8 cellular contexts compared by ENCODE assay signal in genomic region chr1:198934901-198935301, GRCh38.
A peak's percentile ranks its signal among the peaks of the same experiment; 100 is the strongest.
DNase-seq lines count a peak whose midpoint lies in the region; ATAC-seq and TF ChIP-seq lines count a peak whose summit lies in the region.

No MANE protein-coding gene starts in this region.

- H3K4ac ChIP-seq in mesendoderm (ENCODE audit: low read depth, low read length): no peak overlapping the region

- peak; percentile 77 for DNase-seq in NB4 (ENCODE audit: low read depth)
- peak; percentile 37 for DNase-seq in activated CD4-positive, alpha-beta T cell treated with anti-CD3 and anti-CD28 coated beads for 48 hours
- no peak for DNase-seq in epithelial cell of proximal tubule (ENCODE audit: low read depth)
- DNase-seq in stimulated activated CD4-positive, alpha-beta T cell treated with anti-CD3 and anti-CD28 coated beads, Interleukin-1b, Interleukin-23, amount 100 ng/mL, for 48 hours: peak; percentile 45
- DNase-seq in mesendoderm: no peak

- H4K8ac ChIP-seq in mesendoderm (ENCODE audit: low read depth, low read length): no peak overlapping the region

- peaks cover 0 to 7% (median 0%) of the 10 kb centered on the region in 11 experiments; a peak in 2 of 22 replicates for H4K20me1 ChIP-seq in BLaER1 treated with 17β-estradiol and CSF1 and Interleukin-3, amounts not matched to agents 10 nM and 100 nM

- H3K79me2 ChIP-seq in mesendoderm (ENCODE audit: control insufficient read depth, insufficient read depth, low read length): no peaks in the 10 kb centered on the region

- H3K4me3 ChIP-seq in BLaER1 treated with 17β-estradiol and CSF1 and Interleukin-3, amounts not matched to agents 10 nM and 100 nM: peak overlapping the region; percentile 66 to 90 (median 76)
- H3K4me3 ChIP-seq in NB4 (ENCODE audit: low read depth, low read length) (peak overlapping the region; percentile 96), epithelial cell of proximal tubule (ENCODE audit: low read depth, low read length) (peak overlapping the region; percentile 69), mesendoderm (ENCODE audit: low read length) (no peak overlapping the region)

- H3K23ac ChIP-seq in mesendoderm (ENCODE audit: low read length): no peak overlapping the region

- H3K56ac ChIP-seq in mesendoderm (ENCODE audit: low read length): no peak overlapping the region

- peak overlapping the region; percentile 56 to 98 (median 92) for H3K4me2 ChIP-seq in BLaER1 treated with 17β-estradiol and CSF1 and Interleukin-3, amounts not matched to agents 10 nM and 100 nM
- no peak overlapping the region for H3K4me2 ChIP-seq in mesendoderm (ENCODE audit: low read length)

- H3K9me3 ChIP-seq in BLaER1 treated with 17β-estradiol and CSF1 and Interleukin-3, amounts not matched to agents 10 nM and 100 nM (replicated peaks in 1 of 11): peaks cover 0 to 2% (median 0%) of the 10 kb centered on the region in 11 experiments; a peak in 5 of 22 replicates

- ATAC-seq in GM19397 (IDR thresholded peaks at IDR 0.05; ENCODE audit: unreplicated experiment): peak; percentile 15
- ATAC-seq in GM21381 (IDR thresholded peaks at IDR 0.05; ENCODE audit: unreplicated experiment): no peak

- H3K4me1 ChIP-seq in BLaER1 treated with 17β-estradiol and CSF1 and Interleukin-3, amounts not matched to agents 10 nM and 100 nM: peaks cover 5 to 45% (median 20%) of the 10 kb centered on the region in 10 experiments; a peak in 17 of 20 replicates
- H3K4me1 ChIP-seq in mesendoderm (ENCODE audit: control insufficient read depth, low read depth, low read length): no peaks in the 10 kb centered on the region

- H2BK120ac ChIP-seq in mesendoderm (ENCODE audit: low read depth, low read length): no peak overlapping the region

- H3K18ac ChIP-seq in mesendoderm (ENCODE audit: low read length): no peak overlapping the region

- no peak overlapping the region for H2BK15ac ChIP-seq in mesendoderm (replicated peaks; ENCODE audit: low read depth)

- no peaks in the 10 kb centered on the region; a peak in 1 of 22 replicates for H3K36me3 ChIP-seq in BLaER1 treated with 17β-estradiol and CSF1 and Interleukin-3, amounts not matched to agents 10 nM and 100 nM
- no peaks in the 10 kb centered on the region for H3K36me3 ChIP-seq in mesendoderm (ENCODE audit: control insufficient read depth, insufficient read depth, low read length)

- 100% methylated on average over 1 of the region's 6 CpGs for WGBS in mesendoderm (ENCODE audit: extremely low coverage, insufficient coverage, low lambda C conversion rate)

- no peak overlapping the region for H4K5ac ChIP-seq in mesendoderm (ENCODE audit: low read length)

- peak overlapping the region; percentile 78 to 91 (median 84); a peak in 21 of 22 replicates for H3K27ac ChIP-seq in BLaER1 treated with 17β-estradiol and CSF1 and Interleukin-3, amounts not matched to agents 10 nM and 100 nM
- H3K27ac ChIP-seq in mesendoderm (ENCODE audit: low read depth, low read length): no peak overlapping the region

- no peak for TF ChIP-seq CTCF in NB4 (IDR thresholded peaks at IDR 0.05; ENCODE audit: low read depth, low read length)
- TF ChIP-seq CTCF in epithelial cell of proximal tubule (conservative IDR thresholded peaks at IDR 0.05; ENCODE audit: low read depth, low read length): no peak

- H2BK5ac ChIP-seq in mesendoderm (ENCODE audit: low read length): no peak overlapping the region

- peak overlapping the region; percentile 77 to 92 (median 86) for H3K9ac ChIP-seq in BLaER1 treated with 17β-estradiol and CSF1 and Interleukin-3, amounts not matched to agents 10 nM and 100 nM
- H3K9ac ChIP-seq in mesendoderm (ENCODE audit: low read length): no peak overlapping the region

- H3K27me3 ChIP-seq in BLaER1 treated with 17β-estradiol and CSF1 and Interleukin-3, amounts not matched to agents 10 nM and 100 nM: no peaks in the 10 kb centered on the region
- no peaks in the 10 kb centered on the region for H3K27me3 ChIP-seq in mesendoderm (ENCODE audit: insufficient read depth, low read length, poor library complexity)

- TF ChIP-seq POLR2A in NB4 (IDR thresholded peaks at IDR 0.05; ENCODE audit: extremely low read depth, insufficient read length): peak; percentile 7

- H3K79me1 ChIP-seq in mesendoderm (ENCODE audit: low read length): no peaks in the 10 kb centered on the region

- H2AK5ac ChIP-seq in mesendoderm (ENCODE audit: low read length): no peak overlapping the region

Comparison
In these comparisons a context has a peak if more than half of its experiments do, and no peak if none do; other contexts are left out.
1. DNase-seq: peak in NB4 (single experiment), activated CD4-positive, alpha-beta T cell treated with anti-CD3 and anti-CD28 coated beads for 48 hours (single experiment) and stimulated activated CD4-positive, alpha-beta T cell treated with anti-CD3 and anti-CD28 coated beads, Interleukin-1b, Interleukin-23, amount 100 ng/mL, for 48 hours (single experiment); none in epithelial cell of proximal tubule (single experiment) and mesendoderm (single experiment).